Comparison of ENCODE assay signal across 10 cellular contexts in genomic region chr9:129592790-129593189, GRCh38. TPM values are rescaled to one million over a fixed set of nuclear protein-coding genes. Genes with fewer than 3 reads are reported as not detected.
"Had no signal": no experiment of that assay in that cellular context is flagged by ENCODE, and none has a peak within 500 bp of the region (broad histone marks: within the 10 kb centered on the region; RNA-seq: fewer than 3 reads in every experiment).

No MANE protein-coding gene starts in this region.

RNA-seq across cellular contexts. Expression of gene C9orf50, which starts 28.1 kb away (rescaled TPM):
- total RNA-seq: activated CD4-positive, alpha-beta memory T cell treated with anti-CD3 and anti-CD28 coated beads, Interleukin-2, amount 10 ng/mL, durations not matched to agents 7 days and 5 days; activated CD4-positive, alpha-beta T cell treated with anti-CD3 and anti-CD28 coated beads for 36 hours; activated CD4-positive, alpha-beta T cell treated with anti-CD3 and anti-CD28 coated beads, Interleukin-2, amount 10 ng/mL, durations not matched to agents 7 days and 5 days; activated CD8-positive, alpha-beta memory T cell treated with anti-CD3 and anti-CD28 coated beads, Interleukin-2, amount 10 ng/mL, durations not matched to agents 7 days and 5 days; activated CD8-positive, alpha-beta T cell treated with anti-CD3 and anti-CD28 coated beads, Interleukin-2, amount 10 ng/mL, durations not matched to agents 7 days and 5 days; activated naive CD8-positive, alpha-beta T cell treated with anti-CD3 and anti-CD28 coated beads, Interleukin-2, amount 10 ng/mL, durations not matched to agents 7 days and 5 days; activated T-helper 2 cell treated with anti-CD3 and anti-CD28 coated beads, Interferon-gamma antibody, Interleukin-2, Interleukin-4, amounts not matched to agents 10 μg/mL and 5 μg/mL and 100 μg/mL, durations not matched to agents 14 hours and 24 hours and 36 hours; ascending aorta; bronchial epithelial cell; T-helper 2 cell treated with Interferon-gamma antibody and Interleukin-4, amounts not matched to agents 100 ng/mL and 5 ng/mL, for 36 hours had no signal
